In the genomic region with DNA sequence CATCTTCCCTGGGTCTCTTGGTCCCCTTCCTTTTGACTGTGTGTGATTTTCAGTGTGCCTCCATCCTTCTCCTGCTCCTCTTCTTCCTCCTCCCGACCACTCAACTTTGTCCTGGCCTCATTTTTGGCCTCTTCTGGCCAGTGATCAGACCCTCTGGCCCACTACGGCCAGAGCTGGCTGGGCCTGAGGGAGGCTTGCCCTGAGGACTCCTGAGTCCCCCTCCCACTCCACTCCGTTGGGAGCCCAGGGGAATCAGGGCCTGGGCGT, we compare ENCODE assay signal across 9 cellular contexts. TPM values are rescaled to one million over a fixed set of nuclear protein-coding genes. Genes with fewer than 3 reads are reported as not detected.
DNase-seq lines count a peak whose midpoint lies in the region; ATAC-seq, FAIRE-seq and TF ChIP-seq lines count a peak whose summit lies in the region.
"Had no signal": no experiment of that assay in that cellular context is flagged by ENCODE, and none has a peak within 500 bp of the region (broad histone marks: within the 10 kb centered on the region; RNA-seq: fewer than 3 reads in every experiment).

No MANE protein-coding gene starts in this region.

- CTCF ChIA-PET in activated CD8-positive, alpha-beta memory T cell treated with anti-CD3 and anti-CD28 coated beads, Interleukin-2, amount 10 ng/mL, durations not matched to agents 7 days and 5 days (lab: Charles Lee) = interaction anchor here (1.6 to 11.2 kb wide), 4 partner anchors 31 to 204 kb away, joined by 6 to 191 read pairs (median 12); a partner anchor contains a TSS

- H3K36me3 Mint-ChIP-seq in activated CD8-positive, alpha-beta memory T cell treated with anti-CD3 and anti-CD28 coated beads, Interleukin-2, amount 10 ng/mL, durations not matched to agents 7 days and 5 days = no peaks in the 10 kb centered on the region
- H3K36me3 Mint-ChIP-seq in astrocyte (ENCODE audit: low read depth, unreplicated experiment) = peaks cover 4% of the 10 kb centered on the region

- DNase-seq in activated CD8-positive, alpha-beta memory T cell treated with anti-CD3 and anti-CD28 coated beads, Interleukin-2, amount 10 ng/mL, durations not matched to agents 7 days and 5 days = no peak
- DNase-seq in activated CD8-positive, alpha-beta memory T cell treated with anti-CD3 and anti-CD28 coated beads for 24 hours = no peak
- DNase-seq in astrocyte (ENCODE audit: low read depth) (no peak), lung (ENCODE audit: low spot score) (no peak), NCI-H2107 treated with DMSO at 0.1 percent for 48 hours (lab: John Stamatoyannopoulos, UW; ENCODE audit: unreplicated experiment) (no peak)
- DNase-seq: NCI-H1436 treated with DMSO at 0.1 percent for 48 hours had no signal

- no peak overlapping the region for H3K27ac Mint-ChIP-seq in activated CD8-positive, alpha-beta memory T cell treated with anti-CD3 and anti-CD28 coated beads, Interleukin-2, amount 10 ng/mL, durations not matched to agents 7 days and 5 days
- peak overlapping the region; percentile 71 for H3K27ac Mint-ChIP-seq in astrocyte (ENCODE audit: unreplicated experiment)

- H3K27me3 ChIP-seq in astrocyte (ENCODE audit: insufficient read depth, low read length) (no peaks in the 10 kb centered on the region), lung (ENCODE audit: control insufficient read depth, insufficient read depth) (no peaks in the 10 kb centered on the region), thymus (ENCODE audit: control insufficient read depth, insufficient read depth) (no peaks in the 10 kb centered on the region)

- H3K4me1 Mint-ChIP-seq in activated CD8-positive, alpha-beta memory T cell treated with anti-CD3 and anti-CD28 coated beads, Interleukin-2, amount 10 ng/mL, durations not matched to agents 7 days and 5 days = peaks cover 11% of the 10 kb centered on the region
- H3K4me1 Mint-ChIP-seq in astrocyte (ENCODE audit: low read depth, unreplicated experiment) = peaks cover 48% of the 10 kb centered on the region

- no peaks in the 10 kb centered on the region for H4K20me1 ChIP-seq in astrocyte (ENCODE audit: insufficient read depth, low read length)

- H3K27ac ChIP-seq in astrocyte (ENCODE audit: low read depth, low read length) (no peak overlapping the region), lung (ENCODE audit: low read depth in 1 of 2, low read length in 1 of 2) (peak overlapping the region in 1 of 2 donors; percentile 88), thymus (ENCODE audit: low read depth) (peak overlapping the region; percentile 85)

- no peak for TF ChIP-seq CTCF in astrocyte (IDR thresholded peaks at IDR 0.05; ENCODE audit: insufficient read depth, low read depth, low read length)
- TF ChIP-seq CTCF in lung (IDR thresholded peaks at IDR 0.05; ENCODE audit: control extremely low read depth, extremely low read depth) = no peak

- peaks cover 21% of the 10 kb centered on the region for H3K27me3 Mint-ChIP-seq in activated CD8-positive, alpha-beta memory T cell treated with anti-CD3 and anti-CD28 coated beads, Interleukin-2, amount 10 ng/mL, durations not matched to agents 7 days and 5 days
- H3K27me3 Mint-ChIP-seq in astrocyte (ENCODE audit: low read depth, unreplicated experiment) = no peaks in the 10 kb centered on the region

- H3K4me3 Mint-ChIP-seq in activated CD8-positive, alpha-beta memory T cell treated with anti-CD3 and anti-CD28 coated beads, Interleukin-2, amount 10 ng/mL, durations not matched to agents 7 days and 5 days = peak overlapping the region; percentile 48
- peak overlapping the region; percentile 78 for H3K4me3 Mint-ChIP-seq in astrocyte (ENCODE audit: unreplicated experiment)

- H3K4me3 ChIP-seq in astrocyte (ENCODE audit: insufficient read depth, low read depth, low read length) = no peak overlapping the region
- peak overlapping the region; percentile 20 for H3K4me3 ChIP-seq in lung
- H3K4me3 ChIP-seq in thymus (ENCODE audit: low read length) = peak overlapping the region; percentile 84

- H3K9me3 ChIP-seq in astrocyte (ENCODE audit: insufficient read depth, low read depth, low read length) (no peaks in the 10 kb centered on the region), lung (ENCODE audit: control insufficient read depth in 2 of 2, insufficient read depth in 1 of 2, low read length in 1 of 2) (no peaks in the 10 kb centered on the region), thymus (ENCODE audit: control insufficient read depth) (no peaks in the 10 kb centered on the region)

- H3K36me3 ChIP-seq in astrocyte (ENCODE audit: insufficient read depth, low read length) (no peaks in the 10 kb centered on the region), lung (ENCODE audit: control insufficient read depth in 2 of 2, insufficient read depth in 2 of 2, low read length in 2 of 2) (no peaks in the 10 kb centered on the region), thymus (ENCODE audit: control insufficient read depth, insufficient read depth) (no peaks in the 10 kb centered on the region)

- peak overlapping the region; percentile 80 for H3K9ac ChIP-seq in astrocyte (ENCODE audit: low read length)

- H3K4me1 ChIP-seq in astrocyte (ENCODE audit: insufficient read depth, low read length) = peaks cover 49% of the 10 kb centered on the region
- peaks cover 3 to 10% of the 10 kb centered on the region in 2 donors for H3K4me1 ChIP-seq in lung (ENCODE audit: control insufficient read depth in 2 of 2, insufficient read depth in 2 of 2, low read length in 2 of 2)
- peaks cover 27% of the 10 kb centered on the region for H3K4me1 ChIP-seq in thymus (ENCODE audit: control insufficient read depth, insufficient read depth, low read length)

- H2AFZ ChIP-seq in astrocyte (ENCODE audit: low read depth, low read length) = no peak overlapping the region

- H3K9me3 Mint-ChIP-seq in activated CD8-positive, alpha-beta memory T cell treated with anti-CD3 and anti-CD28 coated beads, Interleukin-2, amount 10 ng/mL, durations not matched to agents 7 days and 5 days (ENCODE audit: low read depth) = no peaks in the 10 kb centered on the region
- no peaks in the 10 kb centered on the region for H3K9me3 Mint-ChIP-seq in astrocyte (ENCODE audit: unreplicated experiment)

- FAIRE-seq in astrocyte (lab: Jason Lieb, UNC) = no peak

- WGBS in lung, 2 donors = 51 to 73% methylated on average over 4 of the region's 4 CpGs
- 89% methylated on average over 4 of the region's 4 CpGs for WGBS in thymus

- no peak for ATAC-seq in activated CD8-positive, alpha-beta memory T cell treated with anti-CD3 and anti-CD28 coated beads, Interleukin-2, amount 10 ng/mL, durations not matched to agents 7 days and 5 days
- no peak for ATAC-seq in lung (ENCODE audit: insufficient read depth, low FRiP score)
- ATAC-seq in GM18867 (IDR thresholded peaks at IDR 0.05; ENCODE audit: unreplicated experiment) = no peak
- no peak for ATAC-seq in GM19463 (IDR thresholded peaks at IDR 0.05; ENCODE audit: unreplicated experiment)

- peaks cover 34% of the 10 kb centered on the region for H3K79me2 ChIP-seq in astrocyte (ENCODE audit: insufficient read depth, low read length)

- peak overlapping the region; percentile 94 for H3K4me2 ChIP-seq in astrocyte (ENCODE audit: low read length)

RNA-seq across cellular contexts. Expression of a gene that starts 0.9 kb away (rescaled TPM):
- total RNA-seq in activated CD8-positive, alpha-beta memory T cell treated with anti-CD3 and anti-CD28 coated beads, Interleukin-2, amount 10 ng/mL, durations not matched to agents 7 days and 5 days = 1 to 10 TPM; 3.8 to 4.9 TPM
- total RNA-seq in astrocyte = 144 and 156 TPM in 2 replicates
- total RNA-seq in lung = 100 to 1,000 TPM; 124 to 134 TPM
- 10 to 100 TPM; 39.5 to 72.4 TPM for polyA plus RNA-seq in lung
- polyA plus RNA-seq in thymus = 65.9 TPM

RNA-seq across cellular contexts. Expression of a gene that starts 24.6 kb away (rescaled TPM):
- 10 to 100 TPM; 30.0 to 34.9 TPM for total RNA-seq in activated CD8-positive, alpha-beta memory T cell treated with anti-CD3 and anti-CD28 coated beads, Interleukin-2, amount 10 ng/mL, durations not matched to agents 7 days and 5 days
- total RNA-seq in astrocyte (34.3 and 41.3 TPM in 2 replicates), lung (10 to 100 TPM; 31.1 to 37.2 TPM)
- polyA plus RNA-seq in lung (10 to 100 TPM; 25.3 to 31.0 TPM), thymus (35.4 TPM)

RNA-seq across cellular contexts. Expression of a gene that starts 30.6 kb away (rescaled TPM):
- 10 to 100 TPM; 46.6 to 54.1 TPM for total RNA-seq in activated CD8-positive, alpha-beta memory T cell treated with anti-CD3 and anti-CD28 coated beads, Interleukin-2, amount 10 ng/mL, durations not matched to agents 7 days and 5 days
- total RNA-seq in astrocyte (19.8 and 21.6 TPM in 2 replicates), lung (10 to 100 TPM; 17.4 to 32.2 TPM)
- polyA plus RNA-seq in lung (10 to 100 TPM; 18.8 to 38.4 TPM), thymus (40.4 TPM)

RNA-seq across cellular contexts. Expression of a gene that starts 48.6 kb away (rescaled TPM):
- total RNA-seq in activated CD8-positive, alpha-beta memory T cell treated with anti-CD3 and anti-CD28 coated beads, Interleukin-2, amount 10 ng/mL, durations not matched to agents 7 days and 5 days = not detected
- total RNA-seq in astrocyte (not detected in 2 replicates), lung (100 to 1,000 TPM in 1 of 2 donors, 10 to 100 TPM in 1; 65.4 to 374 TPM)
- polyA plus RNA-seq in lung (1,000 to 10,000 TPM in 1 of 2 donors, 100 to 1,000 TPM in 1; 771 to 2,392 TPM), thymus (1.8 TPM)

RNA-seq across cellular contexts. Expression of a gene that starts 57.4 kb away (rescaled TPM):
- not detected for total RNA-seq in activated CD8-positive, alpha-beta memory T cell treated with anti-CD3 and anti-CD28 coated beads, Interleukin-2, amount 10 ng/mL, durations not matched to agents 7 days and 5 days
- total RNA-seq in astrocyte = not detected in 2 replicates
- total RNA-seq in lung = 1 to 10 TPM in 1 of 2 donors, under 1 TPM in 1; 0.51 to 3.6 TPM
- 1 to 10 TPM in 1 of 2 donors, under 1 TPM in 1; 0.47 to 6.4 TPM for polyA plus RNA-seq in lung
- 0.02 TPM for polyA plus RNA-seq in thymus

Comparison
In these comparisons a context has a peak if more than half of its experiments do, and no peak if none do; other contexts are left out.
1. RNA of a gene that starts 0.9 kb away (total RNA-seq): 144 to 156 TPM in astrocyte and 124 to 134 TPM in lung; 3.8 to 4.9 TPM in activated CD8-positive, alpha-beta memory T cell treated with anti-CD3 and anti-CD28 coated beads, Interleukin-2, amount 10 ng/mL, durations not matched to agents 7 days and 5 days; every median in the first group is over 10 times any median in the second.